In genomic region chr9:107422189-107422802, GRCh38 we compare ENCODE assay signal across 8 cellular contexts.
DNase-seq lines count a peak whose midpoint lies in the region; ATAC-seq and TF ChIP-seq lines count a peak whose summit lies in the region.
"Had no signal": no experiment of that assay in that cellular context is flagged by ENCODE, and none has a peak within 500 bp of the region (broad histone marks: within the 10 kb centered on the region; RNA-seq: fewer than 3 reads in every experiment).

No MANE protein-coding gene starts in this region.

- H3K36me3 Mint-ChIP-seq in activated T-helper 1 cell treated with anti-CD3 and anti-CD28 coated beads, Interleukin-12 subunit alpha, Interleukin-12 subunit beta, Interleukin-2, Interleukin-4 antibody, amounts not matched to agents 30 ng/mL and 10 ng/mL and 1 ng/mL, durations not matched to agents 14 hours and 24 hours and 36 hours (ENCODE audit: low read depth): no peaks in the 10 kb centered on the region
- H3K36me3 Mint-ChIP-seq in progenitor cell of endocrine pancreas (ENCODE audit: insufficient read depth): no peaks in the 10 kb centered on the region

- ATAC-seq in HG03039 (IDR thresholded peaks at IDR 0.05; ENCODE audit: unreplicated experiment): peak; percentile 70
- ATAC-seq in Right ventricle myocardium inferior: peak; percentile 65
- ATAC-seq in HG02588 (IDR thresholded peaks at IDR 0.05; ENCODE audit: unreplicated experiment): no peak

- H3K27me3 Mint-ChIP-seq in activated T-helper 1 cell treated with anti-CD3 and anti-CD28 coated beads, Interleukin-12 subunit alpha, Interleukin-12 subunit beta, Interleukin-2, Interleukin-4 antibody, amounts not matched to agents 30 ng/mL and 10 ng/mL and 1 ng/mL, durations not matched to agents 14 hours and 24 hours and 36 hours (ENCODE audit: insufficient read depth): peaks cover 9% of the 10 kb centered on the region
- peaks cover 48% of the 10 kb centered on the region for H3K27me3 Mint-ChIP-seq in progenitor cell of endocrine pancreas

- peak; percentile 65 for TF ChIP-seq CTCF in GM12872 (IDR thresholded peaks at IDR 0.05; ENCODE audit: insufficient read depth, low read depth, low read length)
- peak; percentile 79 for TF ChIP-seq CTCF in progenitor cell of endocrine pancreas (IDR thresholded peaks at IDR 0.05; ENCODE audit: unreplicated experiment)

- peaks cover 4% of the 10 kb centered on the region for H3K4me1 Mint-ChIP-seq in activated T-helper 1 cell treated with anti-CD3 and anti-CD28 coated beads, Interleukin-12 subunit alpha, Interleukin-12 subunit beta, Interleukin-2, Interleukin-4 antibody, amounts not matched to agents 30 ng/mL and 10 ng/mL and 1 ng/mL, durations not matched to agents 14 hours and 24 hours and 36 hours (ENCODE audit: low read depth)
- peaks cover 2% of the 10 kb centered on the region for H3K4me1 Mint-ChIP-seq in progenitor cell of endocrine pancreas (ENCODE audit: low read depth)

- DNase-seq in NCI-H2196 treated with DMSO at 0.1 percent for 48 hours (lab: John Stamatoyannopoulos, UW; ENCODE audit: unreplicated experiment): peak; percentile 16
- DNase-seq in activated T-helper 1 cell treated with anti-CD3 and anti-CD28 coated beads, Interleukin-12 subunit alpha, Interleukin-12 subunit beta, Interleukin-2, Interleukin-4 antibody, amounts not matched to agents 30 ng/mL and 10 ng/mL and 1 ng/mL, durations not matched to agents 14 hours and 24 hours and 36 hours (ENCODE audit: low spot score): peak; percentile 1
- peak; percentile 74 for DNase-seq in Right ventricle myocardium inferior (ENCODE audit: missing footprints)
- DNase-seq in progenitor cell of endocrine pancreas (ENCODE audit: low spot score, unreplicated experiment): peak; percentile 53
- DNase-seq: activated T-cell treated with anti-CD3 and anti-CD28 coated beads, Interleukin-2, amount 50 U/mL, for 4 hours had no signal

- no peaks in the 10 kb centered on the region for H3K9me3 Mint-ChIP-seq in activated T-helper 1 cell treated with anti-CD3 and anti-CD28 coated beads, Interleukin-12 subunit alpha, Interleukin-12 subunit beta, Interleukin-2, Interleukin-4 antibody, amounts not matched to agents 30 ng/mL and 10 ng/mL and 1 ng/mL, durations not matched to agents 14 hours and 24 hours and 36 hours
- H3K9me3 Mint-ChIP-seq in progenitor cell of endocrine pancreas (ENCODE audit: low read depth): no peaks in the 10 kb centered on the region
- H3K9me3 Mint-ChIP-seq: activated T-cell treated with anti-CD3 and anti-CD28 coated beads, Interleukin-2, amount 50 U/mL, for 4 hours had no signal

- H3K4me3 Mint-ChIP-seq in activated T-helper 1 cell treated with anti-CD3 and anti-CD28 coated beads, Interleukin-12 subunit alpha, Interleukin-12 subunit beta, Interleukin-2, Interleukin-4 antibody, amounts not matched to agents 30 ng/mL and 10 ng/mL and 1 ng/mL, durations not matched to agents 14 hours and 24 hours and 36 hours: no peak overlapping the region
- H3K4me3 Mint-ChIP-seq in progenitor cell of endocrine pancreas (ENCODE audit: low read depth): no peak overlapping the region
- H3K4me3 Mint-ChIP-seq: activated T-cell treated with anti-CD3 and anti-CD28 coated beads, Interleukin-2, amount 50 U/mL, for 4 hours had no signal

- intact Hi-C loops in activated T-helper 1 cell treated with anti-CD3 and anti-CD28 coated beads, Interleukin-12 subunit alpha, Interleukin-12 subunit beta, Interleukin-2, Interleukin-4 antibody, amounts not matched to agents 30 ng/mL and 10 ng/mL and 1 ng/mL, durations not matched to agents 14 hours and 24 hours and 36 hours (cut with micrococcal nuclease): loop anchor here (2.0 kb wide), 1 partner anchor 1143 kb away; no protein-coding TSS in a partner anchor
- intact Hi-C loops in Right ventricle myocardium inferior (cut with DNase I): loop anchor here (5.0 kb wide), 1 partner anchor 1340 kb away; no protein-coding TSS in a partner anchor

- no peak overlapping the region for H3K27ac Mint-ChIP-seq in activated T-helper 1 cell treated with anti-CD3 and anti-CD28 coated beads, Interleukin-12 subunit alpha, Interleukin-12 subunit beta, Interleukin-2, Interleukin-4 antibody, amounts not matched to agents 30 ng/mL and 10 ng/mL and 1 ng/mL, durations not matched to agents 14 hours and 24 hours and 36 hours
- H3K27ac Mint-ChIP-seq in progenitor cell of endocrine pancreas: no peak overlapping the region

Comparison
In these comparisons a context has a peak if more than half of its experiments do, and no peak if none do; other contexts are left out.
1. DNase-seq: peak in every context shown above with its lines; median percentile 74 in Right ventricle myocardium inferior; 53 in progenitor cell of endocrine pancreas; 16 in NCI-H2196 treated with DMSO at 0.1 percent for 48 hours; 1 in activated T-helper 1 cell treated with anti-CD3 and anti-CD28 coated beads, Interleukin-12 subunit alpha, Interleukin-12 subunit beta, Interleukin-2, Interleukin-4 antibody, amounts not matched to agents 30 ng/mL and 10 ng/mL and 1 ng/mL, durations not matched to agents 14 hours and 24 hours and 36 hours.